Comparison of ENCODE assay signal across 21 cellular contexts in genomic region chr18:72114801-72115594, GRCh38.
"Had no signal": no experiment of that assay in that cellular context is flagged by ENCODE, and none has a peak within 500 bp of the region (broad histone marks: within the 10 kb centered on the region; RNA-seq: fewer than 3 reads in every experiment).

No MANE protein-coding gene starts in this region.

- H3K4me3 ChIP-seq: cardiac muscle cell, heart right ventricle, left lung, pancreas, psoas muscle, skin epidermis, suprapubic skin, tibial nerve had no signal

- H3K27ac ChIP-seq: cardiac muscle cell, heart right ventricle, left lung, neutrophil, pancreas, psoas muscle, skin epidermis, suprapubic skin, tibial nerve had no signal

- H3K27me3 Mint-ChIP-seq: activated CD4-positive, alpha-beta memory T cell treated with anti-CD3 and anti-CD28 coated beads, Interleukin-2, amount 10 ng/mL, durations not matched to agents 7 days and 5 days; activated naive CD4-positive, alpha-beta T cell treated with anti-CD3 and anti-CD28 coated beads, Interleukin-2, amount 10 ng/mL, durations not matched to agents 7 days and 5 days; stimulated activated naive CD8-positive, alpha-beta T cell treated with anti-CD3 and anti-CD28 coated beads, Interleukin-15, amount 100 ng/mL, for 72 hours had no signal

- H3K9me3 ChIP-seq: left lung, neutrophil, pancreas, psoas muscle, suprapubic skin, tibial nerve had no signal

- H3K4me3 Mint-ChIP-seq: activated CD4-positive, alpha-beta memory T cell treated with anti-CD3 and anti-CD28 coated beads, Interleukin-2, amount 10 ng/mL, durations not matched to agents 7 days and 5 days; activated naive CD4-positive, alpha-beta T cell treated with anti-CD3 and anti-CD28 coated beads, Interleukin-2, amount 10 ng/mL, durations not matched to agents 7 days and 5 days; nephron; stimulated activated naive CD8-positive, alpha-beta T cell treated with anti-CD3 and anti-CD28 coated beads, Interleukin-15, amount 100 ng/mL, for 72 hours had no signal

- FAIRE-seq: pancreas had no signal

- H3K4me1 ChIP-seq: heart right ventricle, left lung, pancreas, psoas muscle, suprapubic skin, tibial nerve had no signal

- H3K27ac Mint-ChIP-seq: activated CD4-positive, alpha-beta memory T cell treated with anti-CD3 and anti-CD28 coated beads, Interleukin-2, amount 10 ng/mL, durations not matched to agents 7 days and 5 days; activated naive CD4-positive, alpha-beta T cell treated with anti-CD3 and anti-CD28 coated beads, Interleukin-2, amount 10 ng/mL, durations not matched to agents 7 days and 5 days; nephron; stimulated activated naive CD8-positive, alpha-beta T cell treated with anti-CD3 and anti-CD28 coated beads, Interleukin-15, amount 100 ng/mL, for 72 hours had no signal

- H3K36me3 Mint-ChIP-seq: activated naive CD4-positive, alpha-beta T cell treated with anti-CD3 and anti-CD28 coated beads, Interleukin-2, amount 10 ng/mL, durations not matched to agents 7 days and 5 days had no signal

- H3K36me3 ChIP-seq: cardiac muscle cell, heart right ventricle, left lung, neutrophil, pancreas, suprapubic skin, tibial nerve had no signal

- H3K9me3 Mint-ChIP-seq: nephron had no signal

- H3K27me3 ChIP-seq: cardiac muscle cell, heart right ventricle, left lung, neutrophil, pancreas, suprapubic skin, tibial nerve had no signal

- H3K4me1 Mint-ChIP-seq: activated CD4-positive, alpha-beta memory T cell treated with anti-CD3 and anti-CD28 coated beads, Interleukin-2, amount 10 ng/mL, durations not matched to agents 7 days and 5 days; activated naive CD4-positive, alpha-beta T cell treated with anti-CD3 and anti-CD28 coated beads, Interleukin-2, amount 10 ng/mL, durations not matched to agents 7 days and 5 days; nephron; stimulated activated naive CD8-positive, alpha-beta T cell treated with anti-CD3 and anti-CD28 coated beads, Interleukin-15, amount 100 ng/mL, for 72 hours had no signal

- ATAC-seq: heart right ventricle; left lung; pancreas; psoas muscle; right cardiac atrium; stimulated activated naive CD8-positive, alpha-beta T cell treated with anti-CD3 and anti-CD28 coated beads, Interleukin-15, amount 100 ng/mL, for 72 hours had no signal

- DNase-seq: activated CD4-positive, alpha-beta memory T cell treated with anti-CD3 and anti-CD28 coated beads, Interleukin-2, amount 10 ng/mL, durations not matched to agents 7 days and 5 days; activated CD4-positive, alpha-beta T cell treated with anti-CD3 and anti-CD28 coated beads for 48 hours; activated effector memory CD4-positive, alpha-beta T cell treated with anti-CD3 and anti-CD28 coated beads, Interleukin-2, amount 50 U/mL, for 16 hours; activated naive CD4-positive, alpha-beta T cell treated with anti-CD3 and anti-CD28 coated beads, Interleukin-2, amount 10 ng/mL, durations not matched to agents 7 days and 5 days; amygdala; heart right ventricle; kidney; left lung; midbrain; pancreas; psoas muscle; right cardiac atrium; stimulated activated CD4-positive, alpha-beta T cell treated with anti-CD3 and anti-CD28 coated beads, Interleukin-1b, Interleukin-23, amount 100 ng/mL, for 48 hours; stimulated activated naive CD8-positive, alpha-beta T cell treated with anti-CD3 and anti-CD28 coated beads, Interleukin-15, amount 100 ng/mL, for 72 hours; T-helper 2 cell had no signal
